Comparison of ENCODE assay signal across 29 cellular contexts in the genomic region with DNA sequence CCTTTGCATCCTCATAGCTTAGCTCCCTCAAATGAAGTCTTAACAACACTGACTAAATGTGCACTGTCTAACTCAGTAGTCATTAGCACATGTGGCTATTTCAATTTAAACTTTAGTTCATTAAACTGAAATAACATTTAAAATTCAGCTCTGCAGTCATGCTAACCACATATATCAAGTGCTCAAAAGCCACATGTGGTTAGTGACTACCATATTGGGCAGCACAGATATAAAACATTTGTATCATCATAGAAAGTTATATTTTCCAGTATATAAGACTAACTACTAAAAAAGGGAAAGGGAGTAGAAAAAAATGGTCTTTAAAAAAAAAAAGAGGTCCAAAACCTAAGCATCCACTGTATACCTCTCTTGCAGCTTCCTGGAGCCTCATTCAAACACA.
"Had no signal": no experiment of that assay in that cellular context is flagged by ENCODE, and none has a peak within 500 bp of the region (broad histone marks: within the 10 kb centered on the region; RNA-seq: fewer than 3 reads in every experiment).

No MANE protein-coding gene starts in this region.

- ATAC-seq: gastroesophageal sphincter, heart right ventricle, T-cell had no signal

- H3K4me1 ChIP-seq: ascending aorta, breast epithelium, colonic mucosa, esophagus squamous epithelium, gastroesophageal sphincter, heart right ventricle had no signal

- H3K36me3 ChIP-seq: ascending aorta, breast epithelium, cardiac muscle cell, colonic mucosa, esophagus squamous epithelium, gastroesophageal sphincter, heart right ventricle, WERI-Rb-1 had no signal

- H3K4me3 Mint-ChIP-seq: activated B cell treated with CpG ODN at 0.5 μM for 24 hours; activated CD4-positive, alpha-beta T cell treated with anti-CD3 and anti-CD28 coated beads, Interleukin-2, amount 10 ng/mL, durations not matched to agents 7 days and 5 days; activated naive CD4-positive, alpha-beta T cell treated with anti-CD3 and anti-CD28 coated beads for 36 hours; activated naive CD8-positive, alpha-beta T cell; activated T-helper 1 cell treated with anti-CD3 and anti-CD28 coated beads, Interleukin-12 subunit alpha, Interleukin-12 subunit beta, Interleukin-2, Interleukin-4 antibody, amounts not matched to agents 30 ng/mL and 10 ng/mL and 1 ng/mL, durations not matched to agents 14 hours and 24 hours and 36 hours; brain; T-cell; T-helper 1 cell treated with Interleukin-12 subunit alpha and Interleukin-12 subunit beta and Interleukin-4 antibody, amounts not matched to agents 30 μg/mL and 1 μg/mL, for 36 hours had no signal

- H3K27me3 ChIP-seq: ascending aorta, breast epithelium, colonic mucosa, hepatocyte had no signal

- H2AFZ ChIP-seq: hepatocyte had no signal

- H3K27me3 Mint-ChIP-seq: brain had no signal

- H3K27ac ChIP-seq: ascending aorta, breast epithelium, cardiac muscle cell, colonic mucosa, epithelial cell of prostate, esophagus squamous epithelium, gastroesophageal sphincter, heart right ventricle, hepatocyte, WERI-Rb-1 had no signal

- H3K9me3 Mint-ChIP-seq: activated B cell treated with CpG ODN at 0.5 μM for 24 hours; activated CD4-positive, alpha-beta T cell treated with anti-CD3 and anti-CD28 coated beads, Interleukin-2, amount 10 ng/mL, durations not matched to agents 7 days and 5 days; activated naive CD4-positive, alpha-beta T cell treated with anti-CD3 and anti-CD28 coated beads for 36 hours; activated T-helper 1 cell treated with anti-CD3 and anti-CD28 coated beads, Interleukin-12 subunit alpha, Interleukin-12 subunit beta, Interleukin-2, Interleukin-4 antibody, amounts not matched to agents 30 ng/mL and 10 ng/mL and 1 ng/mL, durations not matched to agents 14 hours and 24 hours and 36 hours; activated T-helper 2 cell treated with anti-CD3 and anti-CD28 coated beads, Interferon-gamma antibody, Interleukin-2, Interleukin-4, amounts not matched to agents 10 μg/mL and 5 μg/mL and 100 μg/mL, durations not matched to agents 14 hours and 24 hours and 36 hours; T-cell; T-helper 1 cell treated with Interleukin-12 subunit alpha and Interleukin-12 subunit beta and Interleukin-4 antibody, amounts not matched to agents 30 μg/mL and 1 μg/mL, for 36 hours had no signal

- H3K4me3 ChIP-seq: ascending aorta, breast epithelium, cardiac muscle cell, colonic mucosa, esophagus squamous epithelium, gastroesophageal sphincter, heart right ventricle, hepatocyte had no signal

- H3K4me1 Mint-ChIP-seq: activated B cell treated with CpG ODN at 0.5 μM for 24 hours, brain had no signal

- H3K79me2 ChIP-seq: hepatocyte had no signal

- H3K36me3 Mint-ChIP-seq: brain, T-cell had no signal

- H3K9me3 ChIP-seq: ascending aorta, breast epithelium, colonic mucosa, esophagus squamous epithelium, gastroesophageal sphincter, heart right ventricle had no signal

- DNase-seq: activated B cell treated with CpG ODN at 0.5 μM for 24 hours; activated CD4-positive, alpha-beta T cell treated with anti-CD3 and anti-CD28 coated beads for 4 hours; activated CD4-positive, alpha-beta T cell treated with anti-CD3 and anti-CD28 coated beads, Interleukin-2, amount 10 ng/mL, durations not matched to agents 7 days and 5 days; activated CD4-positive, CD25-positive, alpha-beta regulatory T cell treated with anti-CD3 and anti-CD28 coated beads, Interleukin-2, amount 50 U/mL, for 72 hours; activated CD8-positive, alpha-beta memory T cell treated with anti-CD3 and anti-CD28 coated beads, Interleukin-2, amount 50 U/mL, for 48 hours; activated effector memory CD4-positive, alpha-beta T cell treated with anti-CD3 and anti-CD28 coated beads, Interleukin-2, amount 50 U/mL, for 16 hours; central memory CD4-positive, alpha-beta T cell; cerebellar nuclear complex; colonic mucosa; effector CD8-positive, alpha-beta T cell; esophagus squamous epithelium; foreskin melanocyte; heart right ventricle; SW 1271; T-cell; T-helper 9 cell; WERI-Rb-1 had no signal

- H3K4me2 ChIP-seq: hepatocyte had no signal
